In the genomic region with DNA sequence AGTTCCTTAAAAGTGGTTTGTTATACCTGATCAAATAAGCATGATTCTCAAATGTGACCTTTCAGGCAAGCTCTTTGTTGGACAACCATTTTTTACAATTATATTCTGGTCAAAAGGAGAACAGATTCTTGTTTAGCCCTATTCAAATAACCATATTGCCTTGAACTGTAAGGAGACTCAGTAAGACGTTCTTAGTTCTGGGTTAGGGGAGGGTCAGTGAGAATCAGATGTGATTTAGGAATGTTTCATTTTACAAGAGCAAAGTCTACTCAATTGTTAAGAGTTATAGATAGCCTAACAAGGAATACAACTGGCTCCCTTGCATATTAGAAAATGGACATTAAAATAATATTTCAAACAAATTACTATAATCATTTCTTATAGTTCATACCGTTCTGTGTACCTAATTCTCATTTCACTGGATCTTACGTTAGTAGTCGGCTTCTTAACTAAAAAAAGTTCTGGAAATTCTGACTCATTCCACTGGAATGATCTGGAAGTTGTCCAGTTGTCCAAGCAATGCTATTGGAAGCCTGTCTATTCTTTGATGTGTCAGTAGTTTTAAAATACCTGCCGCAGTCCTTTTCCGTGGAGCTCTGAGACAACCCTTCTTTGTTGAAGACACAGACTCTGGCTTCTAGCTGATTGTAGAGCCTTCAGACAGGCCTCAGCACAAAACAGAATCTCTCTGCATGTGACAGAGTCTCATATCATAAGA, we compare ENCODE assay signal across 8 cellular contexts.
DNase-seq lines count a peak whose midpoint lies in the region; ATAC-seq and TF ChIP-seq lines count a peak whose summit lies in the region.
"Had no signal": no experiment of that assay in that cellular context is flagged by ENCODE, and none has a peak within 500 bp of the region (broad histone marks: within the 10 kb centered on the region; RNA-seq: fewer than 3 reads in every experiment).

No MANE protein-coding gene starts in this region.

- no peaks in the 10 kb centered on the region for H3K9me3 ChIP-seq in PC-3 (ENCODE audit: low read length)
- no peaks in the 10 kb centered on the region for H3K9me3 ChIP-seq in mesodermal cell (ENCODE audit: control insufficient read depth, low read length)
- no peaks in the 10 kb centered on the region for H3K9me3 ChIP-seq in vagina
- no peaks in the 10 kb centered on the region for H3K9me3 ChIP-seq in WERI-Rb-1 (ENCODE audit: severe bottlenecking)

- peak overlapping the region; percentile 69 for H3K4me2 ChIP-seq in PC-3 (ENCODE audit: low read length)

- CTCF ChIA-PET in PC-3 (lab: Charles Lee) = no interaction called here

- H4K20me1 ChIP-seq in PC-3 (ENCODE audit: low read length) = no peaks in the 10 kb centered on the region

- peak overlapping the region; percentile 32 for H2AFZ ChIP-seq in PC-3 (ENCODE audit: low read length)

- POLR2A ChIA-PET in PC-3 (lab: Charles Lee; ENCODE audit: unreplicated experiment) = interaction anchor here (0.7 kb wide), 1 partner anchor 283 kb away, joined by 3 read pairs; no protein-coding TSS in a partner anchor

- H3K27me3 ChIP-seq in PC-3 (ENCODE audit: low read length) = no peaks in the 10 kb centered on the region
- no peaks in the 10 kb centered on the region for H3K27me3 ChIP-seq in vagina
- no peaks in the 10 kb centered on the region for H3K27me3 ChIP-seq in WERI-Rb-1 (ENCODE audit: insufficient read depth, low read depth, severe bottlenecking)

- H3K27ac ChIP-seq in PC-3 (ENCODE audit: low read length) (peak overlapping the region; percentile 56), epithelial cell of prostate (peak overlapping the region; percentile 38), mesodermal cell (ENCODE audit: low read depth, low read length, severe bottlenecking) (peak overlapping the region; percentile 95), vagina (peak overlapping the region; percentile 60), WERI-Rb-1 (no peak overlapping the region)
- H3K27ac ChIP-seq: VCaP had no signal

- H3K9ac ChIP-seq in PC-3 (ENCODE audit: low read length) = peak overlapping the region; percentile 5; the same call in 1 of the 2 replicates

- TF ChIP-seq CTCF in PC-3 (conservative IDR thresholded peaks at IDR 0.05; ENCODE audit: low read depth, low read length) (no peak), vagina (IDR thresholded peaks at IDR 0.05) (no peak), WERI-Rb-1 (IDR thresholded peaks at IDR 0.05; ENCODE audit: low read depth, low read length) (no peak)

- peaks cover 8% of the 10 kb centered on the region for H3K36me3 Mint-ChIP-seq in activated T-helper 1 cell treated with anti-CD3 and anti-CD28 coated beads, Interleukin-12 subunit alpha, Interleukin-12 subunit beta, Interleukin-2, Interleukin-4 antibody, amounts not matched to agents 30 ng/mL and 10 ng/mL and 1 ng/mL, durations not matched to agents 14 hours and 24 hours and 36 hours (ENCODE audit: low read depth)

- H3K4me1 Mint-ChIP-seq in activated T-helper 1 cell treated with anti-CD3 and anti-CD28 coated beads, Interleukin-12 subunit alpha, Interleukin-12 subunit beta, Interleukin-2, Interleukin-4 antibody, amounts not matched to agents 30 ng/mL and 10 ng/mL and 1 ng/mL, durations not matched to agents 14 hours and 24 hours and 36 hours (ENCODE audit: low read depth) = peaks cover 13% of the 10 kb centered on the region

- DNase-seq in PC-3 = peak; percentile 98
- peak; percentile 31 for DNase-seq in epithelial cell of prostate (ENCODE audit: low read depth, low spot score)
- DNase-seq in vagina (ENCODE audit: extremely low spot score in 2 of 2) = no peak
- DNase-seq in WERI-Rb-1 = no peak
- no peak for DNase-seq in activated T-helper 1 cell treated with anti-CD3 and anti-CD28 coated beads, Interleukin-12 subunit alpha, Interleukin-12 subunit beta, Interleukin-2, Interleukin-4 antibody, amounts not matched to agents 30 ng/mL and 10 ng/mL and 1 ng/mL, durations not matched to agents 14 hours and 24 hours and 36 hours (ENCODE audit: low spot score)
- DNase-seq in KBM-7 = no peak

- BruUV-seq in PC-3 (replicated peaks; lab: Mats Ljungman, UMichigan) = TSS peak; percentile 69

- H3K4me1 ChIP-seq in PC-3 (ENCODE audit: insufficient read depth, low read length) = peaks cover 20% of the 10 kb centered on the region
- H3K4me1 ChIP-seq in mesodermal cell (ENCODE audit: control insufficient read depth, insufficient read depth, low read length, poor library complexity, severe bottlenecking) = peaks cover 16% of the 10 kb centered on the region
- H3K4me1 ChIP-seq in vagina = peaks cover 10% of the 10 kb centered on the region

- H3K9me3 Mint-ChIP-seq in activated T-helper 1 cell treated with anti-CD3 and anti-CD28 coated beads, Interleukin-12 subunit alpha, Interleukin-12 subunit beta, Interleukin-2, Interleukin-4 antibody, amounts not matched to agents 30 ng/mL and 10 ng/mL and 1 ng/mL, durations not matched to agents 14 hours and 24 hours and 36 hours = no peaks in the 10 kb centered on the region

- H3K36me3 ChIP-seq in PC-3 (ENCODE audit: low read depth, low read length) (no peaks in the 10 kb centered on the region), mesodermal cell (ENCODE audit: control insufficient read depth, insufficient read depth, low read length) (peaks cover 3% of the 10 kb centered on the region), vagina (no peaks in the 10 kb centered on the region), WERI-Rb-1 (no peaks in the 10 kb centered on the region)

- no peaks in the 10 kb centered on the region for H3F3A ChIP-seq in PC-3 (ENCODE audit: low read length, unreplicated experiment)

- no peak overlapping the region for H3K27ac Mint-ChIP-seq in activated T-helper 1 cell treated with anti-CD3 and anti-CD28 coated beads, Interleukin-12 subunit alpha, Interleukin-12 subunit beta, Interleukin-2, Interleukin-4 antibody, amounts not matched to agents 30 ng/mL and 10 ng/mL and 1 ng/mL, durations not matched to agents 14 hours and 24 hours and 36 hours

- no peaks in the 10 kb centered on the region for H3K9me2 ChIP-seq in PC-3 (replicated peaks; ENCODE audit: low read length)

- no peak for TF ChIP-seq POLR2A in vagina (IDR thresholded peaks at IDR 0.05)

- WGBS in mesodermal cell (ENCODE audit: insufficient coverage in 2 of 2), 2 experiments = 73 to 90% methylated on average over 3 to 5 of the region's 6 CpGs

- no peaks in the 10 kb centered on the region for H3K79me2 ChIP-seq in PC-3 (ENCODE audit: low read length)

- no peaks in the 10 kb centered on the region for H3K27me3 Mint-ChIP-seq in activated T-helper 1 cell treated with anti-CD3 and anti-CD28 coated beads, Interleukin-12 subunit alpha, Interleukin-12 subunit beta, Interleukin-2, Interleukin-4 antibody, amounts not matched to agents 30 ng/mL and 10 ng/mL and 1 ng/mL, durations not matched to agents 14 hours and 24 hours and 36 hours (ENCODE audit: insufficient read depth)

- H3K4me3 ChIP-seq in PC-3 (ENCODE audit: low read length) (peak overlapping the region; percentile 33), mesodermal cell (ENCODE audit: extremely low read depth, insufficient read depth, low read length, poor library complexity, severe bottlenecking) (no peak overlapping the region), vagina (no peak overlapping the region), WERI-Rb-1 (ENCODE audit: low read depth, low read length) (no peak overlapping the region)

- intact Hi-C loops in PC-3 (cut with micrococcal nuclease) (loop anchor here (1.0 kb wide), 1 partner anchor 8 kb away; no protein-coding TSS in a partner anchor), vagina (cut with DNase I) (no loop called here)
- intact Hi-C loops in activated T-helper 1 cell treated with anti-CD3 and anti-CD28 coated beads, Interleukin-12 subunit alpha, Interleukin-12 subunit beta, Interleukin-2, Interleukin-4 antibody, amounts not matched to agents 30 ng/mL and 10 ng/mL and 1 ng/mL, durations not matched to agents 14 hours and 24 hours and 36 hours (cut with micrococcal nuclease) = no loop called here

- no peak overlapping the region for H3K4me3 Mint-ChIP-seq in activated T-helper 1 cell treated with anti-CD3 and anti-CD28 coated beads, Interleukin-12 subunit alpha, Interleukin-12 subunit beta, Interleukin-2, Interleukin-4 antibody, amounts not matched to agents 30 ng/mL and 10 ng/mL and 1 ng/mL, durations not matched to agents 14 hours and 24 hours and 36 hours

- in situ Hi-C loops in KBM-7 (cut with MboI; ENCODE audit: low pct_unique_long_range_greater_than_20kb, low sequenced_read_pairs) = no loop called here

- ATAC-seq in PC-3 = peak; percentile 94

Comparison
In these comparisons a context has a peak if more than half of its experiments do, and no peak if none do; other contexts are left out.
1. DNase-seq: peak in PC-3 (single experiment) and epithelial cell of prostate (single experiment); none in vagina (0 of 2), WERI-Rb-1 (single experiment), activated T-helper 1 cell treated with anti-CD3 and anti-CD28 coated beads, Interleukin-12 subunit alpha, Interleukin-12 subunit beta, Interleukin-2, Interleukin-4 antibody, amounts not matched to agents 30 ng/mL and 10 ng/mL and 1 ng/mL, durations not matched to agents 14 hours and 24 hours and 36 hours (single experiment) and KBM-7 (single experiment).